In genomic region chr16:8675183-8676159, GRCh38 we compare ENCODE assay signal across 8 cellular contexts.
DNase-seq lines count a peak whose midpoint lies in the region; ATAC-seq lines count a peak whose summit lies in the region.

No MANE protein-coding gene starts in this region.

- DNase-seq in activated naive CD4-positive, alpha-beta T cell treated with Interleukin-2 at 50 U/mL for 16 hours: peak; percentile 61
- DNase-seq in activated naive CD4-positive, alpha-beta T cell (lab: John Stamatoyannopoulos, UW): no peak
- DNase-seq in activated T-helper 1 cell treated with Interleukin-2 at 50 U/mL for 16 hours (ENCODE audit: low read depth) (peak; percentile 33), kidney glomerular epithelial cell (lab: John Stamatoyannopoulos, UW) (peak; percentile 23), NCI-H1694 treated with DMSO at 0.1 percent for 48 hours (lab: John Stamatoyannopoulos, UW) (no peak), GDM1 (lab: John Stamatoyannopoulos, UW) (no peak)
- peak; percentile 29 to 55 for DNase-seq in stimulated activated CD8-positive, alpha-beta memory T cell treated with anti-CD3 and anti-CD28 coated beads, Interleukin-15, amount 100 ng/mL, for 4 hours (ENCODE audit: low read depth in 2 of 2)

- ATAC-seq in GM21423 (IDR thresholded peaks at IDR 0.05; ENCODE audit: unreplicated experiment): no peak

Comparison
In these comparisons a context has a peak if more than half of its experiments do, and no peak if none do; other contexts are left out.
1. DNase-seq: peak in activated naive CD4-positive, alpha-beta T cell treated with Interleukin-2 at 50 U/mL for 16 hours (single experiment), activated T-helper 1 cell treated with Interleukin-2 at 50 U/mL for 16 hours (single experiment), kidney glomerular epithelial cell (single experiment) and stimulated activated CD8-positive, alpha-beta memory T cell treated with anti-CD3 and anti-CD28 coated beads, Interleukin-15, amount 100 ng/mL, for 4 hours (2 of 2); none in activated naive CD4-positive, alpha-beta T cell (0 of 4), NCI-H1694 treated with DMSO at 0.1 percent for 48 hours (single experiment) and GDM1 (single experiment).